12 cellular contexts compared by ENCODE assay signal in genomic region chr2:216829533-216829932, GRCh38. TPM values are rescaled to one million over a fixed set of nuclear protein-coding genes. Genes with fewer than 3 reads are reported as not detected.
DNase-seq lines count a peak whose midpoint lies in the region; ATAC-seq and TF ChIP-seq lines count a peak whose summit lies in the region.
"Had no signal": no experiment of that assay in that cellular context is flagged by ENCODE, and none has a peak within 500 bp of the region (broad histone marks: within the 10 kb centered on the region; RNA-seq: fewer than 3 reads in every experiment).

No MANE protein-coding gene starts in this region.

- no peaks in the 10 kb centered on the region for H3K36me3 ChIP-seq in esophagus muscularis mucosa

- no peaks in the 10 kb centered on the region for H3K27me3 ChIP-seq in esophagus muscularis mucosa

- DNase-seq in DMS153 treated with DMSO at 0.1 percent for 48 hours (lab: John Stamatoyannopoulos, UW; ENCODE audit: unreplicated experiment) (peak; percentile 70), NCI-H2196 treated with DMSO at 0.1 percent for 48 hours (lab: John Stamatoyannopoulos, UW; ENCODE audit: unreplicated experiment) (peak; percentile 82), epithelial cell of esophagus (ENCODE audit: low read depth) (peak; percentile 25), myocyte (ENCODE audit: low read depth) (peak; percentile 95), nephron progenitor cell (no peak), esophagus muscularis mucosa (ENCODE audit: extremely low spot score) (no peak)
- no peak for DNase-seq in activated T-cell treated with anti-CD3 and anti-CD28 coated beads, Interleukin-2, amount 50 U/mL, for 4 hours
- DNase-seq: DND-41, endodermal cell had no signal

- no peaks in the 10 kb centered on the region for H3K4me1 Mint-ChIP-seq in activated T-cell treated with anti-CD3 and anti-CD28 coated beads, Interleukin-2, amount 50 U/mL, for 4 hours (ENCODE audit: low read depth)
- H3K4me1 Mint-ChIP-seq in nephron progenitor cell, result peaks cover 25% of the 10 kb centered on the region
- no peaks in the 10 kb centered on the region for H3K4me1 Mint-ChIP-seq in stimulated activated memory B cell treated with anti-CD40 and anti-IgM and Interleukin-4, amounts not matched to agents 10 μg/mL and 1 μg/mL and 100 μg/mL, for 72 hours

- H3K9me3 Mint-ChIP-seq in activated T-cell treated with anti-CD3 and anti-CD28 coated beads, Interleukin-2, amount 50 U/mL, for 4 hours, result no peaks in the 10 kb centered on the region
- H3K9me3 Mint-ChIP-seq in nephron progenitor cell, result no peaks in the 10 kb centered on the region
- peaks cover 6% of the 10 kb centered on the region for H3K9me3 Mint-ChIP-seq in stimulated activated memory B cell treated with anti-CD40 and anti-IgM and Interleukin-4, amounts not matched to agents 10 μg/mL and 1 μg/mL and 100 μg/mL, for 72 hours
- H3K9me3 Mint-ChIP-seq: endodermal cell had no signal

- peaks cover 5% of the 10 kb centered on the region for H3K27me3 Mint-ChIP-seq in activated T-cell treated with anti-CD3 and anti-CD28 coated beads, Interleukin-2, amount 50 U/mL, for 4 hours (ENCODE audit: low read depth)
- no peaks in the 10 kb centered on the region for H3K27me3 Mint-ChIP-seq in nephron progenitor cell (ENCODE audit: low read depth, poor library complexity)
- peaks cover 10% of the 10 kb centered on the region for H3K27me3 Mint-ChIP-seq in stimulated activated memory B cell treated with anti-CD40 and anti-IgM and Interleukin-4, amounts not matched to agents 10 μg/mL and 1 μg/mL and 100 μg/mL, for 72 hours

- ATAC-seq in activated T-cell treated with anti-CD3 and anti-CD28 coated beads, Interleukin-2, amount 50 U/mL, for 4 hours, result no peak
- no peak for ATAC-seq in stimulated activated memory B cell treated with anti-CD40 and anti-IgM and Interleukin-4, amounts not matched to agents 10 μg/mL and 1 μg/mL and 100 μg/mL, for 72 hours

- 23% methylated on average over 4 of the region's 4 CpGs for WGBS in esophagus muscularis mucosa

- no peaks in the 10 kb centered on the region for H3K9me3 ChIP-seq in esophagus muscularis mucosa

- H3K36me3 Mint-ChIP-seq in activated T-cell treated with anti-CD3 and anti-CD28 coated beads, Interleukin-2, amount 50 U/mL, for 4 hours (ENCODE audit: insufficient read depth), result no peaks in the 10 kb centered on the region
- no peaks in the 10 kb centered on the region for H3K36me3 Mint-ChIP-seq in nephron progenitor cell (ENCODE audit: low read depth)
- no peaks in the 10 kb centered on the region for H3K36me3 Mint-ChIP-seq in stimulated activated memory B cell treated with anti-CD40 and anti-IgM and Interleukin-4, amounts not matched to agents 10 μg/mL and 1 μg/mL and 100 μg/mL, for 72 hours

- no peak for TF ChIP-seq EP300 in esophagus muscularis mucosa (IDR thresholded peaks at IDR 0.05)

- no peak for TF ChIP-seq POLR2A in esophagus muscularis mucosa (IDR thresholded peaks at IDR 0.05; ENCODE audit: low read depth)

- no peak overlapping the region for H3K4me3 ChIP-seq in epithelial cell of esophagus (ENCODE audit: low read length)
- H3K4me3 ChIP-seq in esophagus muscularis mucosa, result no peak overlapping the region

- TF ChIP-seq CTCF in epithelial cell of esophagus (IDR thresholded peaks at IDR 0.05; ENCODE audit: insufficient read depth, low read depth, low read length, missing control alignments) (no peak), nephron progenitor cell (IDR thresholded peaks at IDR 0.05) (no peak), esophagus muscularis mucosa (IDR thresholded peaks at IDR 0.05) (no peak)

- no peak overlapping the region for H3K4me3 Mint-ChIP-seq in activated T-cell treated with anti-CD3 and anti-CD28 coated beads, Interleukin-2, amount 50 U/mL, for 4 hours
- no peak overlapping the region for H3K4me3 Mint-ChIP-seq in nephron progenitor cell
- no peak overlapping the region for H3K4me3 Mint-ChIP-seq in stimulated activated memory B cell treated with anti-CD40 and anti-IgM and Interleukin-4, amounts not matched to agents 10 μg/mL and 1 μg/mL and 100 μg/mL, for 72 hours
- H3K4me3 Mint-ChIP-seq: endodermal cell had no signal

- H3K27ac Mint-ChIP-seq in nephron progenitor cell, result no peak overlapping the region
- no peak overlapping the region for H3K27ac Mint-ChIP-seq in stimulated activated memory B cell treated with anti-CD40 and anti-IgM and Interleukin-4, amounts not matched to agents 10 μg/mL and 1 μg/mL and 100 μg/mL, for 72 hours
- H3K27ac Mint-ChIP-seq: endodermal cell had no signal

- intact Hi-C loops in esophagus muscularis mucosa (cut with DNase I), result no loop called here

- peaks cover 24 to 47% (median 37%) of the 10 kb centered on the region in 4 donors for H3K4me1 ChIP-seq in esophagus muscularis mucosa

- H3K27ac ChIP-seq in esophagus muscularis mucosa (replicated peaks in 1 of 4), result no peak overlapping the region

RNA-seq across cellular contexts. Expression of gene TNP1, which starts 30.3 kb away (rescaled TPM):
- total RNA-seq in myocyte (not detected in 2 replicates), esophagus muscularis mucosa (not detected)
- polyA plus RNA-seq in myocyte (2012), result not detected
- not detected for total RNA-seq in activated T-cell treated with anti-CD3 and anti-CD28 coated beads, Interleukin-2, amount 50 U/mL, for 4 hours
- total RNA-seq: endodermal cell, pulmonary artery endothelial cell, urinary bladder had no signal
- polyA plus RNA-seq: urinary bladder had no signal

Comparison
In these comparisons a context has a peak if more than half of its experiments do, and no peak if none do; other contexts are left out.
1. DNase-seq: peak in DMS153 treated with DMSO at 0.1 percent for 48 hours (single experiment), NCI-H2196 treated with DMSO at 0.1 percent for 48 hours (single experiment), epithelial cell of esophagus (single experiment) and myocyte (single experiment); none in activated T-cell treated with anti-CD3 and anti-CD28 coated beads, Interleukin-2, amount 50 U/mL, for 4 hours (single experiment), nephron progenitor cell (single experiment) and esophagus muscularis mucosa (single experiment).